20 cellular contexts compared by ENCODE assay signal in the genomic region with DNA sequence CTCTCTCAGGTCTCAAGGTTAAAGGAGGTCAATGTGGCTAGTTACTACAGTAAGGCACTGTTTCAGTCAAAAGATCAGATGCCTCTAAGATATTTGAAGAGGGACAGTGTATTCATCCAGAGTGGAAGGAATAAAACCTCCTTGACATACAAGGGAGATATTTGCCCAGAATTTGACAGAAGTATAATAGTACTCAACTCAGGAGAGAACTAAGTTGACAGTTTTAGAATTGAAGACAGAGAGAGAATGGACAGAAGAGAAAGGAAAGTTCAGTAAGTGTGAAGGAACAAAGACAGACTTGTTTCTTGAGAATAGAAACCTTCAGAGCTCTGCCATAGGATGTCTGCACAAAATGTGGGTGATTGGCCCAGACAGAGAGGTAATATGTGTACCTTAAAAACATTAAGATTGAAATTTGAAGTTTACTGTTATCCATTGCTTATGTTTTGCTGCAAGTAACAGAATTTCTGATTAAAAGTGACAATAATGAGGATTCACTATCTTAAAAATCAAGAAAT.
DNase-seq lines count a peak whose midpoint lies in the region; ATAC-seq and TF ChIP-seq lines count a peak whose summit lies in the region.
"Had no signal": no experiment of that assay in that cellular context is flagged by ENCODE, and none has a peak within 500 bp of the region (broad histone marks: within the 10 kb centered on the region; RNA-seq: fewer than 3 reads in every experiment).

No MANE protein-coding gene starts in this region.

- POLR2A ChIA-PET in OCI-LY7 (lab: Charles Lee) = no interaction called here

- no peaks in the 10 kb centered on the region for H3K9me2 ChIP-seq in OCI-LY7 (ENCODE audit: insufficient read depth, low read length)

- H3K4me2 ChIP-seq in OCI-LY7 (ENCODE audit: low read length) = no peak overlapping the region
- H3K4me2 ChIP-seq: GM23338 had no signal

- H3K27ac ChIP-seq in mesodermal cell (ENCODE audit: low read depth, low read length, severe bottlenecking) = peak overlapping the region; percentile 19
- no peak overlapping the region for H3K27ac ChIP-seq in OCI-LY7 (ENCODE audit: low read depth, low read length, poor library complexity, severe bottlenecking)
- H3K27ac ChIP-seq: cardiac muscle cell, lower lobe of right lung, pancreas, SJCRH30, transverse colon had no signal

- CTCF ChIA-PET in OCI-LY7 (lab: Charles Lee; ENCODE audit: unreplicated experiment) = no interaction called here

- H2AFZ ChIP-seq in OCI-LY7 (ENCODE audit: low read length) = no peak overlapping the region
- H2AFZ ChIP-seq: GM23338 had no signal

- peak; percentile 31 for ATAC-seq in GM18868 (IDR thresholded peaks at IDR 0.05; ENCODE audit: unreplicated experiment)
- peak; percentile 46 for ATAC-seq in GM21723 (IDR thresholded peaks at IDR 0.05; ENCODE audit: unreplicated experiment)
- ATAC-seq in HG03342 (IDR thresholded peaks at IDR 0.05; ENCODE audit: unreplicated experiment) = peak; percentile 27
- no peak for ATAC-seq in HG02973 (IDR thresholded peaks at IDR 0.05; ENCODE audit: unreplicated experiment)
- ATAC-seq: GM23338, lower lobe of right lung, pancreas had no signal

- no peaks in the 10 kb centered on the region for H3K9me3 ChIP-seq in mesodermal cell (ENCODE audit: control insufficient read depth, low read length)
- H3K9me3 ChIP-seq in BE2C = no peaks in the 10 kb centered on the region
- H3K9me3 ChIP-seq in OCI-LY7 (ENCODE audit: low read length) = no peaks in the 10 kb centered on the region
- H3K9me3 ChIP-seq: lower lobe of right lung, pancreas, SJCRH30, transverse colon had no signal

- no peaks in the 10 kb centered on the region for H3K79me2 ChIP-seq in OCI-LY7 (ENCODE audit: insufficient read depth, low read depth, low read length)

- H3K36me3 ChIP-seq in mesodermal cell (ENCODE audit: control insufficient read depth, insufficient read depth, low read length) = no peaks in the 10 kb centered on the region
- no peaks in the 10 kb centered on the region for H3K36me3 ChIP-seq in BE2C
- no peaks in the 10 kb centered on the region for H3K36me3 ChIP-seq in OCI-LY7 (ENCODE audit: insufficient read depth, low read length)
- H3K36me3 ChIP-seq: cardiac muscle cell, lower lobe of right lung, pancreas, SJCRH30, transverse colon had no signal

- BruUV-seq in OCI-LY7 (replicated peaks; lab: Mats Ljungman, UMichigan) = no TSS peak

- no peaks in the 10 kb centered on the region for H4K20me1 ChIP-seq in OCI-LY7 (ENCODE audit: insufficient read depth, low read length)

- H3K4me3 ChIP-seq in mesodermal cell (ENCODE audit: extremely low read depth, insufficient read depth, low read length, poor library complexity, severe bottlenecking) (no peak overlapping the region), BE2C (ENCODE audit: low read depth, low read length) (no peak overlapping the region), OCI-LY7 (ENCODE audit: low read depth, low read length, poor library complexity, severe bottlenecking) (no peak overlapping the region)
- H3K4me3 ChIP-seq: cardiac muscle cell, GM23338, lower lobe of right lung, pancreas, SJCRH30, transverse colon had no signal

- DNase-seq in BE2C = no peak
- no peak for DNase-seq in OCI-LY7 (ENCODE audit: low spot score)
- no peak for DNase-seq in NCI-H446 (lab: John Stamatoyannopoulos, UW)
- DNase-seq: activated CD4-positive, alpha-beta T cell treated with anti-CD3 and anti-CD28 coated beads, Interleukin-2, amount 50 U/mL, for 48 hours; amniotic stem cell; lower lobe of right lung; NCI-H146; NCI-H2171 treated with DMSO at 0.1 percent for 48 hours; NCI-H748 treated with DMSO at 0.1 percent for 48 hours; pancreas; SJCRH30; stimulated activated naive CD4-positive, alpha-beta T cell treated with Interleukin-2 at 50 U/mL for 16 hours; transverse colon had no signal

- no peaks in the 10 kb centered on the region for H3K27me3 ChIP-seq in BE2C
- H3K27me3 ChIP-seq: cardiac muscle cell, pancreas, SJCRH30, transverse colon had no signal

- H3K4me1 ChIP-seq in mesodermal cell (ENCODE audit: control insufficient read depth, insufficient read depth, low read length, poor library complexity, severe bottlenecking) = no peaks in the 10 kb centered on the region
- no peaks in the 10 kb centered on the region for H3K4me1 ChIP-seq in BE2C
- H3K4me1 ChIP-seq in OCI-LY7 (ENCODE audit: insufficient read depth, low read length, poor library complexity, severe bottlenecking) = no peaks in the 10 kb centered on the region
- H3K4me1 ChIP-seq: lower lobe of right lung, pancreas, SJCRH30, transverse colon had no signal

- intact Hi-C loops in OCI-LY7 (cut with micrococcal nuclease; ENCODE audit: unreplicated experiment) = no loop called here

- no peak for TF ChIP-seq CTCF in BE2C (IDR thresholded peaks at IDR 0.05; ENCODE audit: low read depth, low read length)
- TF ChIP-seq CTCF in OCI-LY7 (conservative IDR thresholded peaks at IDR 0.05; ENCODE audit: low read length) = no peak
